8 cellular contexts compared by ENCODE assay signal in the genomic region with DNA sequence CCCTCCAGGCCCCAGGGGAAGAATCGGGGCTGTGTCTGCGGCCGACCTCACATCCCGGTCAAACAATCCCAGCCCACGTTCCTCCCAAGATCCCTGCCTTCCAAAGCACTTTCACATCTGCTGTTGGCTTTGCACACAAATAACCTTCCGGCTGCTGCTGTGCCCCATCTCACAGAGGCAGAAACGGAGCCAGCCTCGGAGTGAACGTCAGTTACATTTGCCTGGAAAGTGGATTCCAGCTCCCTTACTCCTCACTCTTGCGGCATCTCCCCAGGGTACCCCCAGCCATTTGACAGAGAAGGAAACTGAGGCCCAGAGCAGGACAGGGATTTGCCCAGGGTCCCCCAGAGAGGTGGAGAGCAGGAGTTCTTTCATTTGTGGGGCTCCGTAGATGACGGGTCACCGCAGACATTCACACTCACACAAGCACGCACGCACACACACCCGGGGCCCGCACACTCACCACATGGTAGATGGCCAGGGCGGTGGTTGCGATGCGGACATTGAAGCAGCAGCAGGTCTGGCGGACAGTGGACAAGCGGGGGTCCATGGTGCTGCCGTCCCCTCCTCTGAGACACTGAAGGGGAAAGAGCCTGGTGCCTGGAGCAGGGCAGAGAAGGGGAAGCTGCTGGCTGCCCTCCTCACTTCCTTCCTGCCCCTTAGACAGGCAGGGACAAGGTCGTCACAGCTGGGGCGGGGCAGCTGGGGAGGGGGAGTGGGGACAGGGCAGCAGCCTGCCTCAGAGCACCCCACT. TPM values are rescaled to one million over a fixed set of nuclear protein-coding genes. Genes with fewer than 3 reads are reported as not detected.
DNase-seq lines count a peak whose midpoint lies in the region; ATAC-seq and TF ChIP-seq lines count a peak whose summit lies in the region.

A gene with protein sequence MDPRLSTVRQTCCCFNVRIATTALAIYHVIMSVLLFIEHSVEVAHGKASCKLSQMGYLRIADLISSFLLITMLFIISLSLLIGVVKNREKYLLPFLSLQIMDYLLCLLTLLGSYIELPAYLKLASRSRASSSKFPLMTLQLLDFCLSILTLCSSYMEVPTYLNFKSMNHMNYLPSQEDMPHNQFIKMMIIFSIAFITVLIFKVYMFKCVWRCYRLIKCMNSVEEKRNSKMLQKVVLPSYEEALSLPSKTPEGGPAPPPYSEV (minus strand): TSS at position 579 of the 754 bp plus-strand sequence. CDS start 29 bp downstream, at position 550.

- TF ChIP-seq CTCF in GM12875 (IDR thresholded peaks at IDR 0.05; ENCODE audit: borderline replicate concordance, insufficient read depth, low read depth, low read length) = no peak
- no peak for TF ChIP-seq CTCF in brain microvascular endothelial cell (IDR thresholded peaks at IDR 0.05; ENCODE audit: low read depth, low read length, missing control alignments)

- peak within 1 kb of the TSS; percentile 17 for H3K27ac ChIP-seq in brain microvascular endothelial cell
- H3K27ac ChIP-seq in temporal lobe (ENCODE audit: low read depth, low read length) = peak within 1 kb of the TSS; percentile 32

- peak; percentile 51 for ATAC-seq in T-helper 17 cell
- ATAC-seq in HG02884 (IDR thresholded peaks at IDR 0.05; ENCODE audit: unreplicated experiment) = no peak

- peaks cover 12% of the 10 kb centered on the region for H3K36me3 Mint-ChIP-seq in T-helper 17 cell (ENCODE audit: low read depth)

- DNase-seq in T-helper 17 cell (peak; percentile 46 to 53 (median 50)), brain microvascular endothelial cell (peak; percentile 27), lung microvascular endothelial cell (ENCODE audit: low read depth in 2 of 2) (peak; percentile 54 to 60), NCI-H128 (lab: John Stamatoyannopoulos, UW; ENCODE audit: unreplicated experiment) (no peak), HPDE6-E6E7 (ENCODE audit: extremely low spot score) (no peak)

- peak within 1 kb of the TSS; percentile 100 for H3K27ac Mint-ChIP-seq in T-helper 17 cell

- no peaks in the 10 kb centered on the region for H3K27me3 Mint-ChIP-seq in T-helper 17 cell

- H3K4me3 ChIP-seq in GM12875 (ENCODE audit: low read depth, low read length) (peak within 1 kb of the TSS; percentile 96), brain microvascular endothelial cell (ENCODE audit: low read depth, low read length) (no peak within 1 kb of the TSS)

- H3K27me3 ChIP-seq in brain microvascular endothelial cell (replicated peaks) = peaks cover 8% of the 10 kb centered on the region

- in situ Hi-C loops in brain microvascular endothelial cell (cut with HindIII; ENCODE audit: low pct_ligation_motif_present, low sequenced_read_pairs) = no loop called here

- H3K4me3 Mint-ChIP-seq in T-helper 17 cell = peak within 1 kb of the TSS; percentile 100

- H3K9me3 ChIP-seq in T-helper 17 cell (ENCODE audit: control insufficient read depth, low read length, poor library complexity, severe bottlenecking) = no peaks in the 10 kb centered on the region

- no peaks in the 10 kb centered on the region for H3K36me3 ChIP-seq in brain microvascular endothelial cell (replicated peaks)

- H3K4me1 Mint-ChIP-seq in T-helper 17 cell = peaks cover 71% of the 10 kb centered on the region

RNA-seq across cellular contexts. Expression of the gene that starts here (rescaled TPM):
- total RNA-seq in T-helper 17 cell (100 to 1,000 TPM; 563 to 601 TPM), lung microvascular endothelial cell (33.8 and 66.7 TPM in 2 replicates), temporal lobe (3.9 TPM)

Comparison
In these comparisons a context has a peak if more than half of its experiments do, and no peak if none do; other contexts are left out.
1. DNase-seq: peak in T-helper 17 cell (3 of 3), brain microvascular endothelial cell (single experiment) and lung microvascular endothelial cell (2 of 2); none in NCI-H128 (single experiment) and HPDE6-E6E7 (single experiment).